ENCODE assay signal across 10 cellular contexts in the genomic region with DNA sequence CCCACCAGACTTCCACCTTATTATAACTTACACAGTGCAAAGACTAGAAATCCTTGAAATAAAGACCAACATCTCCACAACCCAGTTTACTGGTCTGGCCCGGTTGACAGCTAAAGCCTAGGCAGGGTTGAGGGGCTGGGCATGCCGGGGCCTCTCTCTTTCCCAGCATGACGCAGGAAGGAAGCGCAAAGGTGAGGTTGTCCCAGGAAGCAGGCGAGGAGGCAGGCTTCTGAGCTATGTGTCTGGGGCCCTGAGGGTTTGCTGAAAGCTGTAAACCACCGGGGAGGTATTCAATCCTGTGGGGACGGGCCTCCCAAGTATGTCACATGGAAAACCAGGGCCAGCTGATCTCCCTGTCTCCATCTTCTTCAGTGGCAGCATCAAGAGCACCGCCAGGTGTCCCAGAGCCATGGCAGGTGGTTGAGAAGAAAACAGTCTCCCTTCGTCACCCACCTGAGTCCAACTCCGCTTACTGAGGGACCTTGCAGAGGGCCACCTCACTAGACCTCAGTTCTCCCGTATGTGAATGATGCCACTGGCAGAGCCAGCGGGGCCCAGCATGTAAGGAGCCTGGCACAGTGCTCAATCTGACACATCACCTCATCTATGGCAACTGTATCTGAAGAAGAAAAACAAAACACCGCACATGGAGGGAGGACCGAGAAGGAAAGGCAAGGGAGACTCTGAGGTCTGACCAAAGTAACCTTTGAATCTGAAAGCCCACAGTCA. TPM values are rescaled to one million over a fixed set of nuclear protein-coding genes. Genes with fewer than 3 reads are reported as not detected.
DNase-seq lines count a peak whose midpoint lies in the region; ATAC-seq and TF ChIP-seq lines count a peak whose summit lies in the region.
"Had no signal": no experiment of that assay in that cellular context is flagged by ENCODE, and none has a peak within 500 bp of the region (broad histone marks: within the 10 kb centered on the region; RNA-seq: fewer than 3 reads in every experiment).

No MANE protein-coding gene starts in this region.

- peaks cover 73% of the 10 kb centered on the region for H3K36me3 Mint-ChIP-seq in activated CD4-positive, alpha-beta T cell treated with anti-CD3 and anti-CD28 coated beads, Interleukin-2, amount 10 ng/mL, durations not matched to agents 7 days and 5 days (ENCODE audit: low read depth)
- H3K36me3 Mint-ChIP-seq in activated T-helper 2 cell treated with anti-CD3 and anti-CD28 coated beads, Interferon-gamma antibody, Interleukin-2, Interleukin-4, amounts not matched to agents 10 μg/mL and 5 μg/mL and 100 μg/mL, durations not matched to agents 14 hours and 24 hours and 36 hours (ENCODE audit: low read depth): peaks cover 65% of the 10 kb centered on the region
- H3K36me3 Mint-ChIP-seq in memory B cell: peaks cover 15% of the 10 kb centered on the region

- H3K4me3 Mint-ChIP-seq in activated CD4-positive, alpha-beta T cell treated with anti-CD3 and anti-CD28 coated beads, Interleukin-2, amount 10 ng/mL, durations not matched to agents 7 days and 5 days: no peak overlapping the region
- H3K4me3 Mint-ChIP-seq in activated T-helper 2 cell treated with anti-CD3 and anti-CD28 coated beads, Interferon-gamma antibody, Interleukin-2, Interleukin-4, amounts not matched to agents 10 μg/mL and 5 μg/mL and 100 μg/mL, durations not matched to agents 14 hours and 24 hours and 36 hours (ENCODE audit: low read depth): peak overlapping the region; percentile 9
- no peak overlapping the region for H3K4me3 Mint-ChIP-seq in memory B cell

- no peak for DNase-seq in activated CD4-positive, alpha-beta T cell treated with anti-CD3 and anti-CD28 coated beads, Interleukin-2, amount 10 ng/mL, durations not matched to agents 7 days and 5 days
- DNase-seq in activated CD4-positive, alpha-beta T cell treated with anti-CD3 and anti-CD28 coated beads for 1 hour: no peak
- DNase-seq in activated T-helper 2 cell treated with anti-CD3 and anti-CD28 coated beads, Interferon-gamma antibody, Interleukin-2, Interleukin-4, amounts not matched to agents 10 μg/mL and 5 μg/mL and 100 μg/mL, durations not matched to agents 14 hours and 24 hours and 36 hours (ENCODE audit: low spot score): no peak
- no peak for DNase-seq in memory B cell (ENCODE audit: low spot score in 2 of 2)
- no peak for DNase-seq in stomach
- DNase-seq in cerebellar cortex (ENCODE audit: low spot score): no peak
- DNase-seq in AG20443 (ENCODE audit: low spot score): no peak
- DNase-seq in SKM-1 (lab: John Stamatoyannopoulos, UW; ENCODE audit: unreplicated experiment): no peak
- DNase-seq: central memory CD4-positive, alpha-beta T cell; foreskin melanocyte had no signal

- H3K36me3 ChIP-seq in stomach: peaks cover 9 to 65% (median 44%) of the 10 kb centered on the region in 4 donors

- H3K9me3 Mint-ChIP-seq in activated CD4-positive, alpha-beta T cell treated with anti-CD3 and anti-CD28 coated beads, Interleukin-2, amount 10 ng/mL, durations not matched to agents 7 days and 5 days: no peaks in the 10 kb centered on the region
- H3K9me3 Mint-ChIP-seq in activated T-helper 2 cell treated with anti-CD3 and anti-CD28 coated beads, Interferon-gamma antibody, Interleukin-2, Interleukin-4, amounts not matched to agents 10 μg/mL and 5 μg/mL and 100 μg/mL, durations not matched to agents 14 hours and 24 hours and 36 hours: no peaks in the 10 kb centered on the region
- no peaks in the 10 kb centered on the region for H3K9me3 Mint-ChIP-seq in memory B cell

- no peak for TF ChIP-seq POLR2A in stomach (IDR thresholded peaks at IDR 0.05)

- TF ChIP-seq EP300 in stomach (IDR thresholded peaks at IDR 0.05): no peak

- H3K27me3 ChIP-seq in stomach: no peaks in the 10 kb centered on the region

- 88 to 92% (median 90%) methylated on average over 14 of the region's 14 CpGs for WGBS in stomach, 5 donors

- H3K4me1 ChIP-seq in stomach: peaks cover 22 to 42% (median 25%) of the 10 kb centered on the region in 4 donors

- TF ChIP-seq CTCF in stomach (IDR thresholded peaks at IDR 0.05): no peak

- H3K27me3 Mint-ChIP-seq in activated CD4-positive, alpha-beta T cell treated with anti-CD3 and anti-CD28 coated beads, Interleukin-2, amount 10 ng/mL, durations not matched to agents 7 days and 5 days: no peaks in the 10 kb centered on the region
- H3K27me3 Mint-ChIP-seq in activated T-helper 2 cell treated with anti-CD3 and anti-CD28 coated beads, Interferon-gamma antibody, Interleukin-2, Interleukin-4, amounts not matched to agents 10 μg/mL and 5 μg/mL and 100 μg/mL, durations not matched to agents 14 hours and 24 hours and 36 hours (ENCODE audit: low read depth): no peaks in the 10 kb centered on the region
- no peaks in the 10 kb centered on the region for H3K27me3 Mint-ChIP-seq in memory B cell

- POLR2A ChIA-PET in activated CD4-positive, alpha-beta T cell treated with anti-CD3 and anti-CD28 coated beads, Interleukin-2, amount 10 ng/mL, durations not matched to agents 7 days and 5 days (lab: Charles Lee): no interaction called here

- no peak overlapping the region for H3K4me3 ChIP-seq in stomach

- H3K27ac Mint-ChIP-seq in activated CD4-positive, alpha-beta T cell treated with anti-CD3 and anti-CD28 coated beads, Interleukin-2, amount 10 ng/mL, durations not matched to agents 7 days and 5 days: peak overlapping the region; percentile 95
- peak overlapping the region; percentile 94 for H3K27ac Mint-ChIP-seq in activated T-helper 2 cell treated with anti-CD3 and anti-CD28 coated beads, Interferon-gamma antibody, Interleukin-2, Interleukin-4, amounts not matched to agents 10 μg/mL and 5 μg/mL and 100 μg/mL, durations not matched to agents 14 hours and 24 hours and 36 hours
- H3K27ac Mint-ChIP-seq in memory B cell: peak overlapping the region; percentile 95

- intact Hi-C loops in activated T-helper 2 cell treated with anti-CD3 and anti-CD28 coated beads, Interferon-gamma antibody, Interleukin-2, Interleukin-4, amounts not matched to agents 10 μg/mL and 5 μg/mL and 100 μg/mL, durations not matched to agents 14 hours and 24 hours and 36 hours (cut with micrococcal nuclease): loop anchor here (5.0 kb wide), 1 partner anchor 98 kb away; a partner anchor contains a TSS
- intact Hi-C loops in stomach (cut with DNase I; ENCODE audit: low total_unique reads): no loop called here

- no peaks in the 10 kb centered on the region for H3K9me3 ChIP-seq in stomach

- no peak for ATAC-seq in memory B cell (ENCODE audit: low read depth)

- peak overlapping the region in 4 of 5 donors; percentile 17 to 62 (median 56) for H3K27ac ChIP-seq in stomach

- CTCF ChIA-PET in activated CD4-positive, alpha-beta T cell treated with anti-CD3 and anti-CD28 coated beads, Interleukin-2, amount 10 ng/mL, durations not matched to agents 7 days and 5 days (lab: Charles Lee): interaction anchor here (0.7 to 2.3 kb wide), 4 partner anchors 23 to 46 kb away, joined by 3 to 10 read pairs (median 4); no protein-coding TSS in a partner anchor

- H3K4me1 Mint-ChIP-seq in activated CD4-positive, alpha-beta T cell treated with anti-CD3 and anti-CD28 coated beads, Interleukin-2, amount 10 ng/mL, durations not matched to agents 7 days and 5 days: peaks cover 76% of the 10 kb centered on the region
- H3K4me1 Mint-ChIP-seq in activated T-helper 2 cell treated with anti-CD3 and anti-CD28 coated beads, Interferon-gamma antibody, Interleukin-2, Interleukin-4, amounts not matched to agents 10 μg/mL and 5 μg/mL and 100 μg/mL, durations not matched to agents 14 hours and 24 hours and 36 hours (ENCODE audit: low read depth): peaks cover 79% of the 10 kb centered on the region
- peaks cover 49% of the 10 kb centered on the region for H3K4me1 Mint-ChIP-seq in memory B cell

RNA-seq across cellular contexts. Expression of a gene that starts 49.5 kb away (rescaled TPM):
- total RNA-seq in activated CD4-positive, alpha-beta T cell treated with anti-CD3 and anti-CD28 coated beads, Interleukin-2, amount 10 ng/mL, durations not matched to agents 7 days and 5 days: 10 to 100 TPM; 30.1 to 30.9 TPM
- 18.1 and 19.3 TPM in 2 replicates for total RNA-seq in activated T-helper 2 cell treated with anti-CD3 and anti-CD28 coated beads, Interferon-gamma antibody, Interleukin-2, Interleukin-4, amounts not matched to agents 10 μg/mL and 5 μg/mL and 100 μg/mL, durations not matched to agents 14 hours and 24 hours and 36 hours
- total RNA-seq in stomach: 10 to 100 TPM in 4 of 5 donors, 1 to 10 TPM in 1; 9.4 to 46.9 (median 19.3) TPM
- polyA plus RNA-seq in stomach: 1 to 10 TPM; 5.7 to 9.3 (median 8.2) TPM
